Comparison of ENCODE assay signal across 26 cellular contexts in genomic region chr15:78205856-78206255, GRCh38. TPM values are rescaled to one million over a fixed set of nuclear protein-coding genes. Genes with fewer than 3 reads are reported as not detected.
DNase-seq lines count a peak whose midpoint lies in the region; ATAC-seq and TF ChIP-seq lines count a peak whose summit lies in the region.
"Had no signal": no experiment of that assay in that cellular context is flagged by ENCODE, and none has a peak within 500 bp of the region (broad histone marks: within the 10 kb centered on the region; RNA-seq: fewer than 3 reads in every experiment).

No MANE protein-coding gene starts in this region.

- H3K23ac ChIP-seq in neuronal stem cell (ENCODE audit: low read depth, low read length, poor library complexity): peak overlapping the region; percentile 61

- DNase-seq in cardiac septum (ENCODE audit: low spot score) (peak; percentile 69), left cardiac atrium (no peak), neuronal stem cell (ENCODE audit: low spot score) (no peak), testis (peak; percentile 45), aorta (no peak), GM20000 (ENCODE audit: low spot score) (no peak)
- DNase-seq: activated CD4-positive, alpha-beta T cell treated with anti-CD3 and anti-CD28 coated beads, Interleukin-2, amount 50 U/mL, for 1 hour; activated naive CD4-positive, alpha-beta T cell treated with Interleukin-2 at 50 U/mL for 16 hours; activated T-cell treated with anti-CD3 and anti-CD28 coated beads, Interleukin-2, amount 50 U/mL, for 24 hours; CD4-positive, CD25-positive, alpha-beta regulatory T cell; DMS153; effector memory CD4-positive, alpha-beta T cell; GDM1; HFFc6; MM.1S; NCI-H146; PC-3; retina; SIG-M5; thyroid gland had no signal

- TF ChIP-seq CTCF in testis (IDR thresholded peaks at IDR 0.05) (no peak), GM20000 (IDR thresholded peaks at IDR 0.05; ENCODE audit: extremely low read depth, missing control alignments) (no peak)

- H3K36me3 ChIP-seq in neuronal stem cell (replicated peaks in 1 of 2; ENCODE audit: control insufficient read depth in 2 of 2, insufficient read depth in 2 of 2, low read length in 2 of 2) (no peaks in the 10 kb centered on the region), testis (ENCODE audit: low read depth, missing control alignments) (no peaks in the 10 kb centered on the region), aorta (ENCODE audit: control insufficient read depth in 1 of 2, insufficient read depth in 2 of 2, low read length in 1 of 2) (no peaks in the 10 kb centered on the region)
- H3K36me3 ChIP-seq: ascending aorta, thyroid gland had no signal

- H3K18ac ChIP-seq in neuronal stem cell (ENCODE audit: low read length): peak overlapping the region; percentile 82

- no peak overlapping the region for H2BK12ac ChIP-seq in neuronal stem cell (ENCODE audit: low read length)

- no peak overlapping the region for H2BK120ac ChIP-seq in neuronal stem cell (ENCODE audit: low read depth, low read length)

- WGBS in neuronal stem cell (ENCODE audit: extremely low coverage in 2 of 2, insufficient read length in 2 of 2, insufficient replicate concordance in 1 of 2), 2 donors: no CpG with 5 or more reads among the region's 10 CpGs
- WGBS in testis, 2 donors: 65% methylated on average over 10 of the region's 10 CpGs; no CpG with 5 or more reads in 1 of the 2 donors
- WGBS in aorta, 2 donors: 96 to 97% methylated on average over 10 of the region's 10 CpGs

- H3K14ac ChIP-seq in neuronal stem cell (ENCODE audit: low read length): no peak overlapping the region

- no peak overlapping the region for H4K8ac ChIP-seq in neuronal stem cell (ENCODE audit: low read depth, low read length)

- H3K4me1 ChIP-seq in neuronal stem cell (ENCODE audit: control insufficient read depth in 2 of 2, insufficient read depth in 1 of 2, low read depth in 1 of 2, low read length in 2 of 2): peaks cover 5 to 6% of the 10 kb centered on the region in 2 donors
- H3K4me1 ChIP-seq in testis: peaks cover 71% of the 10 kb centered on the region
- H3K4me1 ChIP-seq in aorta (ENCODE audit: control insufficient read depth in 1 of 2, insufficient read depth in 2 of 2, low read length in 2 of 2): no peaks in the 10 kb centered on the region
- H3K4me1 ChIP-seq: ascending aorta had no signal

- intact Hi-C loops in cardiac septum (cut with DNase I): no loop called here
- intact Hi-C loops in left cardiac atrium (cut with DNase I): no loop called here
- intact Hi-C loops in testis (cut with DNase I; ENCODE audit: low total_unique reads): no loop called here
- intact Hi-C loops in aorta (cut with DNase I): no loop called here

- H3K9me3 ChIP-seq in neuronal stem cell (replicated peaks in 1 of 2; ENCODE audit: control insufficient read depth in 2 of 2, insufficient read depth in 1 of 2, low read depth in 1 of 2, low read length in 2 of 2) (no peaks in the 10 kb centered on the region), testis (no peaks in the 10 kb centered on the region), aorta (ENCODE audit: control insufficient read depth, low read length) (no peaks in the 10 kb centered on the region)
- H3K9me3 ChIP-seq: ascending aorta, thyroid gland had no signal

- no peak for TF ChIP-seq POLR2A in testis (IDR thresholded peaks at IDR 0.05)

- ATAC-seq in left cardiac atrium (no peak), GM21737 (IDR thresholded peaks at IDR 0.05; ENCODE audit: unreplicated experiment) (no peak), aorta (ENCODE audit: low FRiP score) (no peak)
- ATAC-seq: esophagus mucosa, PC-3, T-cell had no signal

- H3K79me1 ChIP-seq in neuronal stem cell (ENCODE audit: low read depth, low read length): no peaks in the 10 kb centered on the region

- H4K91ac ChIP-seq in neuronal stem cell (ENCODE audit: low read depth, low read length, poor library complexity): no peak overlapping the region

- H2BK5ac ChIP-seq in neuronal stem cell (ENCODE audit: low read length): peak overlapping the region; percentile 54

- H3K4ac ChIP-seq in neuronal stem cell (ENCODE audit: low read length): no peak overlapping the region

- peaks cover 0 to 15% (median 0%) of the 10 kb centered on the region in 3 experiments for H3K27me3 ChIP-seq in neuronal stem cell (ENCODE audit: control insufficient read depth in 3 of 3, insufficient read depth in 3 of 3, low read depth in 1 of 3, low read length in 3 of 3)
- no peaks in the 10 kb centered on the region for H3K27me3 ChIP-seq in testis
- no peaks in the 10 kb centered on the region for H3K27me3 ChIP-seq in aorta (ENCODE audit: control insufficient read depth in 1 of 2, insufficient read depth in 2 of 2, low read length in 1 of 2)
- H3K27me3 ChIP-seq: ascending aorta, thyroid gland had no signal

- H3K4me3 ChIP-seq in neuronal stem cell (ENCODE audit: low read length in 2 of 2): no peak overlapping the region
- no peak overlapping the region for H3K4me3 ChIP-seq in testis
- H3K4me3 ChIP-seq in aorta (ENCODE audit: low read length in 2 of 2): no peak overlapping the region
- H3K4me3 ChIP-seq: ascending aorta, thyroid gland had no signal

- H2AFZ ChIP-seq in neuronal stem cell (ENCODE audit: low read length): no peak overlapping the region

- H3K9ac ChIP-seq in neuronal stem cell (ENCODE audit: low read depth, low read length, poor library complexity): no peak overlapping the region

- no peak overlapping the region for H3K4me2 ChIP-seq in neuronal stem cell (ENCODE audit: insufficient read depth, low read length, poor library complexity, severe bottlenecking)

- H2BK15ac ChIP-seq in neuronal stem cell (ENCODE audit: low read length): peak overlapping the region; percentile 71

- H3K27ac ChIP-seq in cingulate gyrus (ENCODE audit: low read depth, low read length) (peak overlapping the region; percentile 94), neuronal stem cell (replicated peaks; ENCODE audit: low read length) (no peak overlapping the region), testis (peak overlapping the region; percentile 69 to 80), aorta (ENCODE audit: low read depth in 1 of 2, low read length in 2 of 2) (no peak overlapping the region)
- H3K27ac ChIP-seq: ascending aorta, thyroid gland had no signal

- peak overlapping the region; percentile 88 for H2AK5ac ChIP-seq in neuronal stem cell (ENCODE audit: low read depth, low read length)

RNA-seq across cellular contexts. Expression of gene ACSBG1, which starts 28.5 kb away (rescaled TPM):
- total RNA-seq in cardiac septum (not detected), left cardiac atrium (under 1 TPM; 0.29 to 0.32 TPM), testis (10 to 100 TPM; 14.8 to 25.2 TPM), aorta (not detected)
- polyA plus RNA-seq in neuronal stem cell (2013, experiment 1 of 2): 0.57 TPM
- polyA plus RNA-seq in neuronal stem cell (2013, experiment 2 of 2): 0.93 TPM
- polyA plus RNA-seq in testis (ENCODE audit: insufficient read depth, low read depth, low replicate concordance) (12.2 TPM), aorta (under 1 TPM; 0.18 to 0.25 TPM)
- total RNA-seq: ascending aorta, esophagus mucosa, HFFc6, T-cell, thyroid gland had no signal
- polyA plus RNA-seq: IgD-negative memory B cell had no signal

RNA-seq across cellular contexts. Expression of gene IDH3A, which starts 56.7 kb away (rescaled TPM):
- total RNA-seq in cardiac septum (370 TPM), left cardiac atrium (100 to 1,000 TPM; 353 to 512 TPM), testis (100 to 1,000 TPM; 119 to 120 TPM), aorta (10 to 100 TPM; 60.7 to 68.3 TPM)
- polyA plus RNA-seq in neuronal stem cell (2013, experiment 1 of 2): 8.8 TPM
- 7.7 TPM for polyA plus RNA-seq in neuronal stem cell (2013, experiment 2 of 2)
- polyA plus RNA-seq in testis (ENCODE audit: insufficient read depth, low read depth, low replicate concordance) (88.9 TPM), aorta (10 to 100 TPM; 36.7 to 99.3 TPM)

RNA-seq across cellular contexts. Expression of gene DNAJA4, which starts 58.5 kb away (rescaled TPM):
- total RNA-seq in cardiac septum (150 TPM), left cardiac atrium (100 to 1,000 TPM; 116 to 171 TPM), testis (100 to 1,000 TPM in 1 of 2 donors, 10 to 100 TPM in 1; 88.4 to 145 TPM), aorta (10 to 100 TPM; 20.2 to 53.0 TPM)
- polyA plus RNA-seq in neuronal stem cell (2013, experiment 1 of 2): 0.08 TPM
- polyA plus RNA-seq in neuronal stem cell (2013, experiment 2 of 2): 0.06 TPM
- polyA plus RNA-seq in testis (ENCODE audit: insufficient read depth, low read depth, low replicate concordance) (183 TPM), aorta (10 to 100 TPM; 12.0 to 17.0 TPM)

Comparison
In these comparisons a context has a peak if more than half of its experiments do, and no peak if none do; other contexts are left out.
1. DNase-seq: peak in cardiac septum (single experiment) and testis (single experiment); none in left cardiac atrium (single experiment), neuronal stem cell (single experiment), aorta (0 of 2) and GM20000 (single experiment).
2. H3K27ac ChIP-seq: peak in cingulate gyrus (single experiment) and testis (2 of 2); none in neuronal stem cell (single experiment) and aorta (0 of 2).
3. RNA of gene ACSBG1, which starts 28.5 kb away (total RNA-seq): 14.8 to 25.2 TPM in testis; 0.29 to 0.32 TPM in left cardiac atrium, not detected in aorta and not detected in cardiac septum (single experiment); every median in the first group is over 10 times any median in the second.